8 cellular contexts compared by ENCODE assay signal in the genomic region with DNA sequence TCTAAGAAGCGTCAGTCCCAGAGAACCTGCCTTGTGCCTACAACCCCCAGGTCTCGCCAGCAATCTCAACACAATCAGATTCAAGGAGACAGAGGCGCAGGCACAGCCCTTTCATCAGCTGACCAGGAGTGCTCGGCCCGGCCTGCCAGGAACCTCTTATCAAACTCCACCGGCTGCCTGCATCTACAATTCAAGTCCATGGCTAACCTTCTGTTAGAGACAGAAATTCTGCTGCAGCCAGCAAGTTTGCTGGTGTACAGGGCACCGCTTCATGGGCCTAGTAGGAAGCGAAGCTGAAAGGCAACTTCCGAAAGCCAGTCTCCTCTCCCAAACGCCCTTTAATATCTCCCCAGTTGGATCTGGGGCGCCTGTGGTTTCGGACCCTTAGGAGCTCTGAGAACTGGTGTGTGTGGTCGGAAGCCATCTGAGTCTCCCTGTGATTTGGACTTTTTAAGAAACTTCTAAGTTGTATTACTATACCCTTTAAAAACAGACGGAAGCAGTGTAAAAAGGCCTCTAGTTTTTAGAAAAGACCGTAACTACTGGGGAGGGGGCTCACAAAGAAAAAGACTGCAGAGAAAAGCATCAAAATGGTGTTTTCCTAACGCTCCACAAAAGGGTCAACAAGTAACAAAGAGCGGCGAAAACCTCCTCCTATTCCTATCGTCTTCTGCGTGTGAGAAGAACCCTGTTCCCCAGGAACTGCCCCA. TPM values are rescaled to one million over a fixed set of nuclear protein-coding genes. Genes with fewer than 3 reads are reported as not detected.
DNase-seq lines count a peak whose midpoint lies in the region; ATAC-seq and FAIRE-seq lines count a peak whose summit lies in the region.

No MANE protein-coding gene starts in this region.

- H3K36me3 Mint-ChIP-seq in activated naive CD8-positive, alpha-beta T cell treated with anti-CD3 and anti-CD28 coated beads, Interleukin-2, amount 50 U/mL, for 24 hours (ENCODE audit: low read depth) = peaks cover 58% of the 10 kb centered on the region

- peak overlapping the region; percentile 98 for H3K4me3 Mint-ChIP-seq in activated naive CD8-positive, alpha-beta T cell treated with anti-CD3 and anti-CD28 coated beads, Interleukin-2, amount 50 U/mL, for 24 hours

- peaks cover 3% of the 10 kb centered on the region for H3K9me3 Mint-ChIP-seq in activated naive CD8-positive, alpha-beta T cell treated with anti-CD3 and anti-CD28 coated beads, Interleukin-2, amount 50 U/mL, for 24 hours

- intact Hi-C loops in right cardiac atrium (cut with DNase I) = loop anchor here in 3 of 4 donors (10.0 kb wide), 2 partner anchors 113 to 157 kb away; no protein-coding TSS in a partner anchor

- peak overlapping the region; percentile 94 for H3K4me3 ChIP-seq in right cardiac atrium (ENCODE audit: low read length)

- H3K4me1 ChIP-seq in right cardiac atrium (ENCODE audit: control insufficient read depth, insufficient read depth, low read length) = peaks cover 6% of the 10 kb centered on the region

- WGBS in right cardiac atrium = 19% methylated on average over 20 of the region's 20 CpGs

- H3K27me3 ChIP-seq in right cardiac atrium (ENCODE audit: control insufficient read depth, insufficient read depth) = no peaks in the 10 kb centered on the region

- no peak for ATAC-seq in activated naive CD8-positive, alpha-beta T cell treated with anti-CD3 and anti-CD28 coated beads, Interleukin-2, amount 50 U/mL, for 24 hours
- peak; percentile 42 to 58 for ATAC-seq in right cardiac atrium
- no peak for ATAC-seq in GM18520 (IDR thresholded peaks at IDR 0.05; ENCODE audit: unreplicated experiment)

- peak; percentile 45 for FAIRE-seq in GM19239 (lab: Jason Lieb, UNC)

- no peaks in the 10 kb centered on the region for H3K27me3 Mint-ChIP-seq in activated naive CD8-positive, alpha-beta T cell treated with anti-CD3 and anti-CD28 coated beads, Interleukin-2, amount 50 U/mL, for 24 hours

- H3K4me1 Mint-ChIP-seq in activated naive CD8-positive, alpha-beta T cell treated with anti-CD3 and anti-CD28 coated beads, Interleukin-2, amount 50 U/mL, for 24 hours = peaks cover 63% of the 10 kb centered on the region

- peak overlapping the region; percentile 90 for H3K27ac Mint-ChIP-seq in activated naive CD8-positive, alpha-beta T cell treated with anti-CD3 and anti-CD28 coated beads, Interleukin-2, amount 50 U/mL, for 24 hours

- no peaks in the 10 kb centered on the region for H3K9me3 ChIP-seq in right cardiac atrium (ENCODE audit: control insufficient read depth, low read length)

- DNase-seq in GM19239 (ENCODE audit: insufficient read length, low spot score) = no peak
- DNase-seq in NCI-H526 treated with DMSO at 0.1 percent for 48 hours (lab: John Stamatoyannopoulos, UW) = peak; percentile 15
- DNase-seq in activated naive CD8-positive, alpha-beta T cell treated with anti-CD3 and anti-CD28 coated beads, Interleukin-2, amount 50 U/mL, for 24 hours = peak; percentile 30
- peak; percentile 61 to 82 (median 78) for DNase-seq in right cardiac atrium
- DNase-seq in pulmonary artery endothelial cell (ENCODE audit: low read depth, low spot score) = peak; percentile 37
- DNase-seq in anterior cingulate cortex (lab: John Stamatoyannopoulos, UW) = no peak
- DNase-seq in GM03348 (ENCODE audit: low spot score) = no peak

- peak overlapping the region; percentile 95 for H3K27ac ChIP-seq in right cardiac atrium (ENCODE audit: low read length)

RNA-seq across cellular contexts. Expression of gene EZR, which starts 1.7 kb away (rescaled TPM):
- total RNA-seq in right cardiac atrium (100 to 1,000 TPM; 192 to 261 (median 244) TPM), pulmonary artery endothelial cell (110 and 172 TPM in 2 replicates)
- polyA plus RNA-seq in right cardiac atrium = 178 TPM

Comparison
In these comparisons a context has a peak if more than half of its experiments do, and no peak if none do; other contexts are left out.
1. DNase-seq: peak in NCI-H526 treated with DMSO at 0.1 percent for 48 hours (single experiment), activated naive CD8-positive, alpha-beta T cell treated with anti-CD3 and anti-CD28 coated beads, Interleukin-2, amount 50 U/mL, for 24 hours (single experiment), right cardiac atrium (3 of 3) and pulmonary artery endothelial cell (single experiment); none in GM19239 (single experiment), anterior cingulate cortex (0 of 58) and GM03348 (single experiment).
2. ATAC-seq: peak in right cardiac atrium (2 of 2); none in activated naive CD8-positive, alpha-beta T cell treated with anti-CD3 and anti-CD28 coated beads, Interleukin-2, amount 50 U/mL, for 24 hours (single experiment) and GM18520 (single experiment).